Comparison of ENCODE assay signal across 19 cellular contexts in the genomic region with DNA sequence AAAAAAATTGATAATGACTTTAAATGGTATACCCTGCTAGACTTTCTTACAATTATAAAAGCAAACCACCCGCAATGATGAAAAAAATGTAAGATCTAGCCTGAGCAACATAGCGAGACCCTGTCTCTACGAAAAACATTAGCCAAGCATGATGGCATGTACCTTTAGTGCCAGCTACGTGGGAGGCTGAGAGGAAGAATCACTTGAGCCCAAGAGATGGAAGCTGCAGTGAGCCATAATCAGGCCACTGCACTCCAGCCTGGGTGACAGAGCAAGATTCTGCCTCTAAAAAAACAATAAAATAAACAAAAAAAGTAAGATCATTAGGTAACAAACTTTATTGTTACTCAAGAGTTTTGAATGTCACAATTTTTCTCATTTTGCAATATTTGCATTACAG. TPM values are rescaled to one million over a fixed set of nuclear protein-coding genes. Genes with fewer than 3 reads are reported as not detected.
DNase-seq lines count a peak whose midpoint lies in the region; ATAC-seq, FAIRE-seq and TF ChIP-seq lines count a peak whose summit lies in the region.
"Had no signal": no experiment of that assay in that cellular context is flagged by ENCODE, and none has a peak within 500 bp of the region (broad histone marks: within the 10 kb centered on the region; RNA-seq: fewer than 3 reads in every experiment).

No MANE protein-coding gene starts in this region.

- DNase-seq in MCF 10A (ENCODE audit: unreplicated experiment), result peak; percentile 23
- DNase-seq in mammary epithelial cell, result no peak
- DNase-seq in T-helper 17 cell, result no peak
- DNase-seq in left lobe of liver (ENCODE audit: low spot score), result no peak
- no peak for DNase-seq in ureter (ENCODE audit: low spot score)
- DNase-seq in GM19239 (ENCODE audit: insufficient read length, low spot score), result no peak
- DNase-seq: BE2C; C1 segment of cervical spinal cord; Caco-2; CD4-positive, CD25-positive, alpha-beta regulatory T cell; HCEC 1CT had no signal

- H3K79me2 ChIP-seq in mammary epithelial cell (ENCODE audit: insufficient read depth, low read length), result no peaks in the 10 kb centered on the region

- no peak overlapping the region for H3K4me3 ChIP-seq in mammary epithelial cell (replicated peaks in 1 of 3; ENCODE audit: insufficient read depth in 1 of 3, low read depth in 2 of 3, low read length in 3 of 3)
- H3K4me3 ChIP-seq: GM23338 had no signal

- no peak overlapping the region for H3K4me3 Mint-ChIP-seq in MCF 10A (ENCODE audit: unreplicated experiment)
- H3K4me3 Mint-ChIP-seq in T-helper 17 cell, result no peak overlapping the region
- H3K4me3 Mint-ChIP-seq: CD4-positive, CD25-positive, alpha-beta regulatory T cell; GM23338; IgD-negative memory B cell had no signal

- no peak overlapping the region for H2AFZ ChIP-seq in mammary epithelial cell (ENCODE audit: low read depth, low read length)
- H2AFZ ChIP-seq: GM23338 had no signal

- intact Hi-C loops in MCF 10A (cut with micrococcal nuclease) (no loop called here), mammary epithelial cell (cut with micrococcal nuclease) (no loop called here)

- H3K27me3 ChIP-seq in mammary epithelial cell (ENCODE audit: insufficient read depth, low read length), result no peaks in the 10 kb centered on the region
- H3K27me3 ChIP-seq: BE2C had no signal

- H3K9me3 ChIP-seq in mammary epithelial cell (replicated peaks; ENCODE audit: insufficient read depth, low read length) (no peaks in the 10 kb centered on the region), T-helper 17 cell (ENCODE audit: control insufficient read depth, low read length, poor library complexity, severe bottlenecking) (no peaks in the 10 kb centered on the region)
- H3K9me3 ChIP-seq: BE2C, Caco-2 had no signal

- no peak overlapping the region for H3K27ac Mint-ChIP-seq in MCF 10A (ENCODE audit: low read depth, unreplicated experiment)
- H3K27ac Mint-ChIP-seq in T-helper 17 cell, result peak overlapping the region; percentile 19
- H3K27ac Mint-ChIP-seq: GM23338 had no signal

- no peak for TF ChIP-seq CTCF in MCF 10A (IDR thresholded peaks at IDR 0.05; ENCODE audit: unreplicated experiment)
- no peak for TF ChIP-seq CTCF in mammary epithelial cell (conservative IDR thresholded peaks at IDR 0.05 in 1 of 2, IDR thresholded peaks at IDR 0.05 in 1 of 2; ENCODE audit: extremely low read depth in 1 of 2, insufficient read depth in 1 of 2, low read depth in 1 of 2, low read length in 2 of 2)

- no peak overlapping the region for H3K4me2 ChIP-seq in mammary epithelial cell (ENCODE audit: insufficient read depth, low read depth, low read length)
- H3K4me2 ChIP-seq: GM23338 had no signal

- WGBS in mammary epithelial cell (ENCODE audit: low coverage, missing lambda C conversion rate), result 82% methylated on average over 4 of the region's 4 CpGs

- H3K4me1 Mint-ChIP-seq in MCF 10A (ENCODE audit: insufficient read depth, unreplicated experiment), result no peaks in the 10 kb centered on the region
- H3K4me1 Mint-ChIP-seq in T-helper 17 cell, result no peaks in the 10 kb centered on the region
- H3K4me1 Mint-ChIP-seq: GM23338, IgD-negative memory B cell had no signal

- ATAC-seq in T-helper 17 cell (no peak), left lobe of liver (peak; percentile 42), HG03439 (IDR thresholded peaks at IDR 0.05; ENCODE audit: unreplicated experiment) (no peak)
- ATAC-seq: GM23338, HepG2 had no signal

- FAIRE-seq in GM19239 (lab: Jason Lieb, UNC), result no peak
- FAIRE-seq: D721Med, G401.6, GM12891, H54, HepG2 had no signal

- H3K9ac ChIP-seq in mammary epithelial cell (ENCODE audit: insufficient read depth, low read length), result no peak overlapping the region

- CTCF ChIA-PET in MCF 10A (lab: Yijun Ruan, JAX), result no interaction called here
- CTCF ChIA-PET in mammary epithelial cell (lab: Charles Lee; ENCODE audit: low non-redundant PET), result no interaction called here

- BruUV-seq in MCF 10A (replicated peaks; lab: Mats Ljungman, UMichigan), result no TSS peak
- no TSS peak for BruUV-seq in mammary epithelial cell (replicated peaks; lab: Mats Ljungman, UMichigan)

- H3K36me3 Mint-ChIP-seq in MCF 10A (ENCODE audit: insufficient read depth, unreplicated experiment) (peaks cover 78% of the 10 kb centered on the region), T-helper 17 cell (ENCODE audit: low read depth) (peaks cover 4% of the 10 kb centered on the region)

- H3K4me1 ChIP-seq in mammary epithelial cell (ENCODE audit: insufficient read depth, low read length), result no peaks in the 10 kb centered on the region
- H3K4me1 ChIP-seq: BE2C had no signal

- no peak overlapping the region for H3K27ac ChIP-seq in mammary epithelial cell (ENCODE audit: insufficient read depth, low read depth, low read length)

- in situ Hi-C loops in mammary epithelial cell (cut with MboI; ENCODE audit: low sequenced_read_pairs in 2 of 2), result no loop called here

- dilution Hi-C loops in mammary epithelial cell (cut with HindIII; ENCODE audit: low sequenced_read_pairs), result no loop called here

- no peaks in the 10 kb centered on the region for H4K20me1 ChIP-seq in mammary epithelial cell (ENCODE audit: insufficient read depth, low read length)

- H3K27me3 Mint-ChIP-seq in MCF 10A (ENCODE audit: insufficient read depth, unreplicated experiment) (no peaks in the 10 kb centered on the region), T-helper 17 cell (no peaks in the 10 kb centered on the region)
- H3K27me3 Mint-ChIP-seq: CD4-positive, CD25-positive, alpha-beta regulatory T cell; IgD-negative memory B cell had no signal

- no peaks in the 10 kb centered on the region for H3K9me3 Mint-ChIP-seq in MCF 10A (ENCODE audit: unreplicated experiment)
- H3K9me3 Mint-ChIP-seq: CD4-positive, CD25-positive, alpha-beta regulatory T cell; GM23338; IgD-negative memory B cell had no signal

- POLR2A ChIA-PET in MCF 10A (lab: Yijun Ruan, JAX), result interaction anchor here (1.5 kb wide), 1 partner anchor 153 kb away, joined by 3 read pairs; no protein-coding TSS in a partner anchor

- H3K36me3 ChIP-seq in mammary epithelial cell (ENCODE audit: insufficient read depth, low read length), result peaks cover 30% of the 10 kb centered on the region

RNA-seq across cellular contexts. Expression of gene KMT5B, which starts 39.2 kb away (rescaled TPM):
- total RNA-seq in MCF 10A (2022) (45.7 and 46.4 TPM in 2 replicates), mammary epithelial cell (10 to 100 TPM; 23.0 to 29.7 TPM), T-helper 17 cell (10 to 100 TPM; 30.5 to 33.8 TPM), left lobe of liver (19.3 TPM), ureter (67.6 TPM)
- 6.4 TPM for polyA plus RNA-seq in mammary epithelial cell
- polyA minus RNA-seq in mammary epithelial cell, result 5.3 TPM

RNA-seq across cellular contexts. Expression of gene CHKA, which starts 52.7 kb away (rescaled TPM):
- total RNA-seq in MCF 10A (2022), result 7.8 and 13.7 TPM in 2 replicates
- 10 to 100 TPM; 11.5 to 13.2 TPM for total RNA-seq in mammary epithelial cell
- polyA plus RNA-seq in mammary epithelial cell, result 4.4 TPM
- polyA minus RNA-seq in mammary epithelial cell, result 15.7 TPM
- 1 to 10 TPM; 7.4 to 9.8 TPM for total RNA-seq in T-helper 17 cell
- 15.5 TPM for total RNA-seq in left lobe of liver
- total RNA-seq in ureter, result 66.2 TPM
